Comparison of ENCODE assay signal across 23 cellular contexts in genomic region chr5:149707097-149707496, GRCh38.
"Had no signal": no experiment of that assay in that cellular context is flagged by ENCODE, and none has a peak within 500 bp of the region (broad histone marks: within the 10 kb centered on the region; RNA-seq: fewer than 3 reads in every experiment).

No MANE protein-coding gene starts in this region.

- H3K27me3 ChIP-seq: left lung, neural progenitor cell, sigmoid colon, testis, tibial nerve had no signal

- ATAC-seq: gastroesophageal sphincter; left lung; lower lobe of right lung; natural killer cell treated with Interleukin-12 subunit alpha and Interleukin-12 subunit beta and Interleukin-15 and Interleukin-18, amount 100 ng/mL, for 72 hours; psoas muscle; stimulated activated naive B cell treated with anti-CD40 and anti-IgM and Interleukin-4, amounts not matched to agents 10 μg/mL and 1 μg/mL and 100 μg/mL, for 72 hours; stimulated activated naive CD8-positive, alpha-beta T cell treated with anti-CD3 and anti-CD28 coated beads, Interleukin-15, amount 100 ng/mL, for 72 hours had no signal

- FAIRE-seq: colon, keratinocyte had no signal

- H3K36me3 ChIP-seq: esophagus squamous epithelium, gastroesophageal sphincter, left lung, lower lobe of right lung, neural progenitor cell, sigmoid colon, tibial nerve had no signal

- DNase-seq: esophagus squamous epithelium; foreskin fibroblast; glutamatergic neuron; immature natural killer cell; left lung; lower lobe of right lung; nucleus accumbens; psoas muscle; retina; sigmoid colon; stimulated activated CD4-positive, alpha-beta T cell treated with anti-CD3 and anti-CD28 coated beads, Interleukin-2, amount 100 ng/mL, for 24 hours; stimulated activated CD4-positive, alpha-beta T cell treated with anti-CD3 and anti-CD28 coated beads, Interleukin-4, amount 100 ng/mL, for 4 hours; stimulated activated naive B cell treated with anti-CD40 and anti-IgM and Interleukin-4, amounts not matched to agents 10 μg/mL and 1 μg/mL and 100 μg/mL, for 72 hours; stimulated activated naive CD8-positive, alpha-beta T cell treated with anti-CD3 and anti-CD28 coated beads, Interleukin-15, amount 100 ng/mL, for 72 hours; testis had no signal

- H3K27ac ChIP-seq: esophagus squamous epithelium, gastroesophageal sphincter, left lung, lower lobe of right lung, neural progenitor cell, parathyroid adenoma, psoas muscle, sigmoid colon, skin epidermis, testis, tibial nerve had no signal

- H3K4me1 ChIP-seq: esophagus squamous epithelium, gastroesophageal sphincter, left lung, lower lobe of right lung, neural progenitor cell, parathyroid adenoma, psoas muscle, sigmoid colon, testis, tibial nerve had no signal

- H3K9me3 ChIP-seq: esophagus squamous epithelium, gastroesophageal sphincter, left lung, lower lobe of right lung, psoas muscle, sigmoid colon, testis, tibial nerve had no signal

- H3K4me3 ChIP-seq: esophagus squamous epithelium, gastroesophageal sphincter, left lung, lower lobe of right lung, neural progenitor cell, psoas muscle, sigmoid colon, skin epidermis, testis, tibial nerve had no signal
